In genomic region chr6:11833626-11834592, GRCh38 we compare ENCODE assay signal across 1 cellular context.
TF ChIP-seq lines count a peak whose summit lies in the region.

No MANE protein-coding gene starts in this region.

TF ChIP-seq in K562, 482 proteins besides CTCF, POLR2A, EP300 and RAD21 (continued from another document and continues in another):
- TF ChIP-seq MGA (IDR thresholded peaks at IDR 0.05) (peak; percentile 91), LCOR (CRISPR knock-in tag; IDR thresholded peaks at IDR 0.05) (peak; percentile 79), MAFF (IDR thresholded peaks at IDR 0.05; ENCODE audit: low read length) (peak; percentile 39; the same call in 1 of the 2 replicates), E2F4 (CRISPR knock-in tag; IDR thresholded peaks at IDR 0.05; ENCODE audit: low read depth) (no peak), ZBTB7A (IDR thresholded peaks at IDR 0.05; ENCODE audit: borderline replicate concordance, control insufficient read depth, low read depth, low read length) (no peak), ZNF324 (CRISPR knock-in tag; IDR thresholded peaks at IDR 0.05) (no peak), ZNF24 (IDR thresholded peaks at IDR 0.05) (no peak), SIX5 (IDR thresholded peaks at IDR 0.05; ENCODE audit: borderline replicate concordance in 1 of 2, insufficient read depth in 1 of 2, low read depth in 1 of 2, low read length in 2 of 2) (0 out of 4 replicates have a peak, but pooled peaks have one; percentile 4 to 5), STAT5B (CRISPR knock-in tag; IDR thresholded peaks at IDR 0.05) (no peak), HEY1 (CRISPR knock-in tag; IDR thresholded peaks at IDR 0.05; ENCODE audit: borderline replicate concordance) (no peak), NEUROD1 (IDR thresholded peaks at IDR 0.05; ENCODE audit: borderline replicate concordance, low read depth, low read length, partially characterized antibody) (no peak), EGR1 (conservative IDR thresholded peaks at IDR 0.05) (peak; percentile 71), SMAD4 (CRISPR knock-in tag; conservative IDR thresholded peaks at IDR 0.05) (peak; percentile 63; the same call in 1 of the 2 replicates), TEAD2 (tag; IDR thresholded peaks at IDR 0.05) (no peak), ZNF76 (CRISPR knock-in tag; IDR thresholded peaks at IDR 0.05; ENCODE audit: borderline replicate concordance) (no peak), RERE (CRISPR knock-in tag; IDR thresholded peaks at IDR 0.05; ENCODE audit: borderline replicate concordance) (0 out of 2 replicates have a peak, but pooled peaks have one; percentile 28), E2F8 (IDR thresholded peaks at IDR 0.05; ENCODE audit: low read depth, partially characterized antibody) (peak; percentile 26), SIRT6 (IDR thresholded peaks at IDR 0.05; ENCODE audit: low read depth, low read length) (no peak), PHTF2 (CRISPR knock-in tag; IDR thresholded peaks at IDR 0.05) (no peak), FOXM1 (IDR thresholded peaks at IDR 0.05; ENCODE audit: low read depth) (peak; percentile 46), FOXM1 (CRISPR knock-in tag; IDR thresholded peaks at IDR 0.05; ENCODE audit: low read depth) (no peak), MAFG (tag; conservative IDR thresholded peaks at IDR 0.05) (peak; percentile 66), ZNF408 (CRISPR knock-in tag; IDR thresholded peaks at IDR 0.05; ENCODE audit: low read depth) (no peak), ZFP36 (IDR thresholded peaks at IDR 0.05; ENCODE audit: low read depth, low read length, partially characterized antibody) (no peak), NR2F6 (CRISPR knock-in tag; IDR thresholded peaks at IDR 0.05) (no peak), MLLT1 (IDR thresholded peaks at IDR 0.05) (no peak), GTF2E2 (tag; IDR thresholded peaks at IDR 0.05) (no peak), ZFP1 (CRISPR knock-in tag; IDR thresholded peaks at IDR 0.05) (no peak), CTCFL (IDR thresholded peaks at IDR 0.05; ENCODE audit: borderline replicate concordance, insufficient read depth, low read depth, low read length, poor library complexity, severe bottlenecking) (no peak), ZNF699 (CRISPR knock-in tag; IDR thresholded peaks at IDR 0.05; ENCODE audit: insufficient replicate concordance) (no peak), KLF13 (tag; IDR thresholded peaks at IDR 0.05; ENCODE audit: borderline replicate concordance, low read depth) (no peak), ZFP30 (CRISPR knock-in tag; IDR thresholded peaks at IDR 0.05; ENCODE audit: borderline replicate concordance) (no peak)
